16 cellular contexts compared by ENCODE assay signal in the genomic region with DNA sequence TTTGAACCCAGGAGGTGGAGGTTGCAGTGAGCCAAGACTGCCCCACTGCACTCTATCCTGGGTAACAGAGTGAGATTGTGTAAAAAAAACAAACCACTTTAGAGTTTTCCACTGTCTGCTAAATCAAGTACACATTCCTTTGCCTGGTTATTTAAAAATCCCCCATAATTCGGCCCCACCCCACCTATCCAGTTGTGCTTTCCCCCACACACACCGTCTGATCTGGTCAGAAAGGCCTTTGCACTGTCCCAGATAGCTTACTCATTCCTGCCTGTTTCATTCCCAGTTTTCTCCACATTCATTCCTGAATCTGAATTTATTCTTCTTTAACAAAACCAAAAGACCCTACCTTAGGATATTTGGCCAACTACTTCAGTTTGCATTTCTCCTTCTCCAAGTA. TPM values are rescaled to one million over a fixed set of nuclear protein-coding genes. Genes with fewer than 3 reads are reported as not detected.
DNase-seq lines count a peak whose midpoint lies in the region; ATAC-seq and TF ChIP-seq lines count a peak whose summit lies in the region.
"Had no signal": no experiment of that assay in that cellular context is flagged by ENCODE, and none has a peak within 500 bp of the region (broad histone marks: within the 10 kb centered on the region; RNA-seq: fewer than 3 reads in every experiment).

No MANE protein-coding gene starts in this region.

- no peaks in the 10 kb centered on the region for H3K36me3 ChIP-seq in CD8-positive, alpha-beta memory T cell (ENCODE audit: insufficient read depth, low read length)
- H3K36me3 ChIP-seq in right lobe of liver (no peaks in the 10 kb centered on the region), MG63 (no peaks in the 10 kb centered on the region), aorta (ENCODE audit: control insufficient read depth in 1 of 2, insufficient read depth in 2 of 2, low read length in 1 of 2) (no peaks in the 10 kb centered on the region)
- H3K36me3 ChIP-seq: cardiac muscle cell had no signal

- WGBS in right lobe of liver (ENCODE audit: insufficient coverage, low coverage, low lambda C conversion rate, missing lambda C conversion rate): 53% methylated on average over 2 of the region's 2 CpGs
- WGBS in aorta, 2 donors: 50 to 69% methylated on average over 2 of the region's 2 CpGs

- TF ChIP-seq CTCF in right lobe of liver (IDR thresholded peaks at IDR 0.05): no peak

- CTCF ChIA-PET in CD8-positive, alpha-beta memory T cell (lab: Charles Lee): no interaction called here

- H3K36me3 Mint-ChIP-seq in CD8-positive, alpha-beta memory T cell: peaks cover 0 to 3% (median 2%) of the 10 kb centered on the region in 3 donors
- peaks cover 22% of the 10 kb centered on the region for H3K36me3 Mint-ChIP-seq in activated T-helper 2 cell treated with anti-CD3 and anti-CD28 coated beads, Interferon-gamma antibody, Interleukin-2, Interleukin-4, amounts not matched to agents 10 μg/mL and 5 μg/mL and 100 μg/mL, durations not matched to agents 14 hours and 24 hours and 36 hours (ENCODE audit: low read depth)
- H3K36me3 Mint-ChIP-seq: natural killer cell had no signal

- POLR2A ChIA-PET in CD8-positive, alpha-beta memory T cell (lab: Charles Lee): no interaction called here

- no peak overlapping the region for H3K27ac ChIP-seq in CD8-positive, alpha-beta memory T cell (ENCODE audit: low read depth, low read length)
- H3K27ac ChIP-seq in right lobe of liver (peak overlapping the region in 2 of 3 donors; percentile 30 to 78), skin epidermis (peak overlapping the region in 17 of 21 experiments; percentile 36 to 89 (median 79)), aorta (ENCODE audit: low read depth in 1 of 2, low read length in 2 of 2) (no peak overlapping the region)

- intact Hi-C loops in activated T-helper 2 cell treated with anti-CD3 and anti-CD28 coated beads, Interferon-gamma antibody, Interleukin-2, Interleukin-4, amounts not matched to agents 10 μg/mL and 5 μg/mL and 100 μg/mL, durations not matched to agents 14 hours and 24 hours and 36 hours (cut with micrococcal nuclease): loop anchor here (5.0 kb wide), 1 partner anchor 314 kb away; the partner anchor contains the start of gene RAD52
- intact Hi-C loops in right lobe of liver (cut with DNase I): no loop called here
- intact Hi-C loops in aorta (cut with DNase I): loop anchor here in 1 of 2 donors (5.0 kb wide), 1 partner anchor 56 kb away; no protein-coding TSS in a partner anchor

- no peak for TF ChIP-seq POLR2A in right lobe of liver (IDR thresholded peaks at IDR 0.05)

- peaks cover 0 to 2% of the 10 kb centered on the region in 2 donors for H3K27me3 Mint-ChIP-seq in CD8-positive, alpha-beta memory T cell
- H3K27me3 Mint-ChIP-seq in activated T-helper 2 cell treated with anti-CD3 and anti-CD28 coated beads, Interferon-gamma antibody, Interleukin-2, Interleukin-4, amounts not matched to agents 10 μg/mL and 5 μg/mL and 100 μg/mL, durations not matched to agents 14 hours and 24 hours and 36 hours (ENCODE audit: low read depth): no peaks in the 10 kb centered on the region

- H3K27ac Mint-ChIP-seq in CD8-positive, alpha-beta memory T cell: peak overlapping the region in 5 of 8 donors; percentile 45 to 89 (median 74)
- peak overlapping the region; percentile 47 for H3K27ac Mint-ChIP-seq in activated T-helper 2 cell treated with anti-CD3 and anti-CD28 coated beads, Interferon-gamma antibody, Interleukin-2, Interleukin-4, amounts not matched to agents 10 μg/mL and 5 μg/mL and 100 μg/mL, durations not matched to agents 14 hours and 24 hours and 36 hours

- no peaks in the 10 kb centered on the region for H3K9me3 ChIP-seq in CD8-positive, alpha-beta memory T cell (ENCODE audit: low read length)
- no peaks in the 10 kb centered on the region for H3K9me3 ChIP-seq in right lobe of liver
- H3K9me3 ChIP-seq in MG63: no peaks in the 10 kb centered on the region
- no peaks in the 10 kb centered on the region for H3K9me3 ChIP-seq in aorta (ENCODE audit: control insufficient read depth, low read length)

- DNase-seq in CD8-positive, alpha-beta memory T cell: no peak
- no peak for DNase-seq in activated T-helper 2 cell treated with anti-CD3 and anti-CD28 coated beads, Interferon-gamma antibody, Interleukin-2, Interleukin-4, amounts not matched to agents 10 μg/mL and 5 μg/mL and 100 μg/mL, durations not matched to agents 14 hours and 24 hours and 36 hours (ENCODE audit: low spot score)
- no peak for DNase-seq in right lobe of liver
- no peak for DNase-seq in stimulated activated CD4-positive, alpha-beta T cell treated with anti-CD3 and anti-CD28 coated beads, Interleukin-4, amount 100 ng/mL, for 24 hours
- no peak for DNase-seq in MG63
- no peak for DNase-seq in aorta
- DNase-seq: activated CD8-positive, alpha-beta memory T cell treated with anti-CD3 and anti-CD28 coated beads for 24 hours; activated naive CD4-positive, alpha-beta T cell; HCEC 1CT; kidney; natural killer cell; stimulated activated naive CD8-positive, alpha-beta T cell treated with anti-CD3 and anti-CD28 coated beads, Interleukin-15, Interleukin-2, amounts not matched to agents 100 U/mL and 50 U/mL, for 24 hours had no signal

- no peaks in the 10 kb centered on the region for H3K9me3 Mint-ChIP-seq in CD8-positive, alpha-beta memory T cell
- no peaks in the 10 kb centered on the region for H3K9me3 Mint-ChIP-seq in activated T-helper 2 cell treated with anti-CD3 and anti-CD28 coated beads, Interferon-gamma antibody, Interleukin-2, Interleukin-4, amounts not matched to agents 10 μg/mL and 5 μg/mL and 100 μg/mL, durations not matched to agents 14 hours and 24 hours and 36 hours
- H3K9me3 Mint-ChIP-seq: natural killer cell had no signal

- H3K4me1 ChIP-seq in CD8-positive, alpha-beta memory T cell (ENCODE audit: insufficient read depth, low read length): peaks cover 3% of the 10 kb centered on the region
- H3K4me1 ChIP-seq in right lobe of liver: peaks cover 0 to 34% (median 12%) of the 10 kb centered on the region in 4 donors
- H3K4me1 ChIP-seq in aorta (ENCODE audit: control insufficient read depth in 1 of 2, insufficient read depth in 2 of 2, low read length in 2 of 2): peaks cover 2% of the 10 kb centered on the region in 2 donors

- peak overlapping the region in 2 of 7 donors; percentile 1 to 37 for H3K4me3 Mint-ChIP-seq in CD8-positive, alpha-beta memory T cell
- no peak overlapping the region for H3K4me3 Mint-ChIP-seq in activated T-helper 2 cell treated with anti-CD3 and anti-CD28 coated beads, Interferon-gamma antibody, Interleukin-2, Interleukin-4, amounts not matched to agents 10 μg/mL and 5 μg/mL and 100 μg/mL, durations not matched to agents 14 hours and 24 hours and 36 hours (ENCODE audit: low read depth)
- H3K4me3 Mint-ChIP-seq: natural killer cell had no signal

- no peaks in the 10 kb centered on the region for H3K27me3 ChIP-seq in CD8-positive, alpha-beta memory T cell (ENCODE audit: insufficient read depth, low read length, poor library complexity, severe bottlenecking)
- H3K27me3 ChIP-seq in right lobe of liver: no peaks in the 10 kb centered on the region
- H3K27me3 ChIP-seq in MG63: no peaks in the 10 kb centered on the region
- H3K27me3 ChIP-seq in aorta (ENCODE audit: control insufficient read depth in 1 of 2, insufficient read depth in 2 of 2, low read length in 1 of 2): no peaks in the 10 kb centered on the region
- H3K27me3 ChIP-seq: cardiac muscle cell had no signal

- peaks cover 5 to 32% (median 27%) of the 10 kb centered on the region in 3 donors for H3K4me1 Mint-ChIP-seq in CD8-positive, alpha-beta memory T cell
- peaks cover 31% of the 10 kb centered on the region for H3K4me1 Mint-ChIP-seq in activated T-helper 2 cell treated with anti-CD3 and anti-CD28 coated beads, Interferon-gamma antibody, Interleukin-2, Interleukin-4, amounts not matched to agents 10 μg/mL and 5 μg/mL and 100 μg/mL, durations not matched to agents 14 hours and 24 hours and 36 hours (ENCODE audit: low read depth)

- H3K4me3 ChIP-seq in CD8-positive, alpha-beta memory T cell (ENCODE audit: low read length): no peak overlapping the region
- no peak overlapping the region for H3K4me3 ChIP-seq in right lobe of liver
- H3K4me3 ChIP-seq in skin epidermis: no peak overlapping the region
- H3K4me3 ChIP-seq in MG63: no peak overlapping the region
- H3K4me3 ChIP-seq in aorta (ENCODE audit: low read length in 2 of 2): no peak overlapping the region
- H3K4me3 ChIP-seq: cardiac muscle cell had no signal

- ATAC-seq in right lobe of liver: peak in 2 of 4 donors; percentile 22 to 49
- no peak for ATAC-seq in aorta (ENCODE audit: low FRiP score)
- no peak for ATAC-seq in GM21360 (IDR thresholded peaks at IDR 0.05; ENCODE audit: unreplicated experiment)
- ATAC-seq: natural killer cell; sciatic nerve; stimulated activated naive CD8-positive, alpha-beta T cell treated with anti-CD3 and anti-CD28 coated beads, Interleukin-15, Interleukin-2, amounts not matched to agents 100 U/mL and 50 U/mL, for 24 hours had no signal

RNA-seq across cellular contexts. Expression of gene NINJ2, which starts 29.5 kb away (rescaled TPM):
- total RNA-seq in CD8-positive, alpha-beta memory T cell: 1 to 10 TPM; 3.3 to 4.2 TPM
- polyA plus RNA-seq in CD8-positive, alpha-beta memory T cell: 47.1 TPM
- total RNA-seq in activated T-helper 2 cell treated with anti-CD3 and anti-CD28 coated beads, Interferon-gamma antibody, Interleukin-2, Interleukin-4, amounts not matched to agents 10 μg/mL and 5 μg/mL and 100 μg/mL, durations not matched to agents 14 hours and 24 hours and 36 hours: 3.1 and 4.6 TPM in 2 replicates
- 10 to 100 TPM in 3 of 6 experiments, 1 to 10 TPM in 3; 6.4 to 17.7 (median 12.5) TPM for total RNA-seq in right lobe of liver
- 3.1 TPM in 1 of 2 replicates, not detected in the other for total RNA-seq in MG63 (2014; rRNA removed; shearing (Covaris generic); ENCODE audit: low replicate concordance)
- total RNA-seq in aorta: 10 to 100 TPM in 1 of 2 donors, 1 to 10 TPM in 1; 3.8 to 11.2 TPM
- polyA plus RNA-seq in aorta: 1 to 10 TPM in 1 of 2 donors, under 1 TPM in 1; 0.95 to 6.1 TPM
- total RNA-seq: cardiac muscle cell had no signal

Comparison
In these comparisons a context has a peak if more than half of its experiments do, and no peak if none do; other contexts are left out.
1. H3K27ac ChIP-seq: peak in right lobe of liver (2 of 3) and skin epidermis (17 of 21); none in CD8-positive, alpha-beta memory T cell (single experiment) and aorta (0 of 2).